Comparison of ENCODE assay signal across 24 cellular contexts in genomic region chr5:115733607-115734006, GRCh38.
DNase-seq lines count a peak whose midpoint lies in the region; ATAC-seq and TF ChIP-seq lines count a peak whose summit lies in the region.
"Had no signal": no experiment of that assay in that cellular context is flagged by ENCODE, and none has a peak within 500 bp of the region (broad histone marks: within the 10 kb centered on the region; RNA-seq: fewer than 3 reads in every experiment).

No MANE protein-coding gene starts in this region.

- H3K4me3 Mint-ChIP-seq in GM23338 (no peak overlapping the region), activated B cell treated with CpG ODN at 0.5 μM for 24 hours (no peak overlapping the region), naive B cell (peak overlapping the region in 5 of 8 donors; percentile 1 to 68 (median 23))
- no peak overlapping the region for H3K4me3 Mint-ChIP-seq in stimulated activated naive B cell treated with anti-CD40 and anti-IgM and Interleukin-4, amounts not matched to agents 10 μg/mL and 1 μg/mL and 100 μg/mL, for 72 hours
- H3K4me3 Mint-ChIP-seq: CD14-positive monocyte; CD8-positive, alpha-beta memory T cell had no signal

- H3K27ac ChIP-seq in GM23338 (ENCODE audit: low read depth) = no peak overlapping the region
- H3K27ac ChIP-seq: A549, SJSA1 had no signal

- peaks cover 57% of the 10 kb centered on the region for H3K4me1 ChIP-seq in GM23338 (ENCODE audit: insufficient read depth)
- H3K4me1 ChIP-seq: A549, SJSA1 had no signal

- 0 out of 2 replicates have a peak overlapping the region, but pooled peaks have one; percentile 25 for H3K4me2 ChIP-seq in GM23338
- H3K4me2 ChIP-seq: A549 had no signal

- TF ChIP-seq CTCF in GM23338 (conservative IDR thresholded peaks at IDR 0.05; ENCODE audit: low read depth in 2 of 2) = no peak
- TF ChIP-seq CTCF in activated B cell treated with CpG ODN at 0.5 μM for 24 hours (IDR thresholded peaks at IDR 0.05) = no peak

- POLR2A ChIA-PET in activated B cell treated with CpG ODN at 0.5 μM for 24 hours (lab: Charles Lee) = interaction anchor here (1.0 kb wide), 1 partner anchor 342 kb away, joined by 4 read pairs; no protein-coding TSS in a partner anchor

- no peaks in the 10 kb centered on the region for H3K79me2 ChIP-seq in GM23338 (replicated peaks; ENCODE audit: insufficient read depth)

- H3K9me3 Mint-ChIP-seq in GM23338 (peaks cover 10% of the 10 kb centered on the region), activated B cell treated with CpG ODN at 0.5 μM for 24 hours (no peaks in the 10 kb centered on the region), naive B cell (no peaks in the 10 kb centered on the region)
- peaks cover 0 to 2% of the 10 kb centered on the region in 2 donors for H3K9me3 Mint-ChIP-seq in stimulated activated naive B cell treated with anti-CD40 and anti-IgM and Interleukin-4, amounts not matched to agents 10 μg/mL and 1 μg/mL and 100 μg/mL, for 72 hours
- peaks cover 0 to 3% of the 10 kb centered on the region in 2 donors for H3K9me3 Mint-ChIP-seq in activated naive CD4-positive, alpha-beta T cell treated with anti-CD3 and anti-CD28 coated beads, Interleukin-2, amount 50 U/mL, for 72 hours
- H3K9me3 Mint-ChIP-seq: CD8-positive, alpha-beta memory T cell had no signal

- H3K4me1 Mint-ChIP-seq in GM23338 = peaks cover 53% of the 10 kb centered on the region
- peaks cover 36% of the 10 kb centered on the region for H3K4me1 Mint-ChIP-seq in activated B cell treated with CpG ODN at 0.5 μM for 24 hours
- peaks cover 17 to 33% (median 26%) of the 10 kb centered on the region in 3 donors for H3K4me1 Mint-ChIP-seq in naive B cell
- peaks cover 23 to 34% of the 10 kb centered on the region in 2 donors for H3K4me1 Mint-ChIP-seq in stimulated activated naive B cell treated with anti-CD40 and anti-IgM and Interleukin-4, amounts not matched to agents 10 μg/mL and 1 μg/mL and 100 μg/mL, for 72 hours
- H3K4me1 Mint-ChIP-seq: CD14-positive monocyte had no signal

- H4K20me1 ChIP-seq in GM23338 (replicated peaks; ENCODE audit: insufficient read depth) = no peaks in the 10 kb centered on the region

- CTCF ChIA-PET in activated B cell treated with CpG ODN at 0.5 μM for 24 hours (lab: Charles Lee) = no interaction called here

- peak overlapping the region; percentile 96 for H2AFZ ChIP-seq in GM23338

- no peak overlapping the region for H3K27ac Mint-ChIP-seq in GM23338
- H3K27ac Mint-ChIP-seq in activated B cell treated with CpG ODN at 0.5 μM for 24 hours = peak overlapping the region; percentile 58
- peak overlapping the region in 3 of 6 donors; percentile 2 to 83 (median 50) for H3K27ac Mint-ChIP-seq in naive B cell
- H3K27ac Mint-ChIP-seq in stimulated activated naive B cell treated with anti-CD40 and anti-IgM and Interleukin-4, amounts not matched to agents 10 μg/mL and 1 μg/mL and 100 μg/mL, for 72 hours = peak overlapping the region; percentile 43
- no peak overlapping the region for H3K27ac Mint-ChIP-seq in activated naive CD4-positive, alpha-beta T cell treated with anti-CD3 and anti-CD28 coated beads, Interleukin-2, amount 50 U/mL, for 72 hours
- H3K27ac Mint-ChIP-seq: CD14-positive monocyte; CD8-positive, alpha-beta memory T cell had no signal

- H3K27me3 ChIP-seq in GM23338 (ENCODE audit: insufficient read depth) = no peaks in the 10 kb centered on the region

- no peak for DNase-seq in GM23338 (ENCODE audit: low spot score)
- DNase-seq in activated B cell treated with CpG ODN at 0.5 μM for 24 hours = no peak
- no peak for DNase-seq in naive B cell
- no peak for DNase-seq in stimulated activated naive B cell treated with anti-CD40 and anti-IgM and Interleukin-4, amounts not matched to agents 10 μg/mL and 1 μg/mL and 100 μg/mL, for 72 hours
- DNase-seq in stimulated activated CD4-positive, alpha-beta T cell treated with anti-CD3 and anti-CD28 coated beads, Interleukin-2, amount 100 ng/mL, for 24 hours = no peak
- no peak for DNase-seq in activated naive CD4-positive, alpha-beta T cell treated with anti-CD3 and anti-CD28 coated beads, Interleukin-2, amount 50 U/mL, for 72 hours (ENCODE audit: low spot score in 2 of 2)
- DNase-seq: AML-193; CD8-positive, alpha-beta memory T cell; DMS153; IMR-90; KG1; MM.1S; NCI-H1417; NCI-H1694 treated with DMSO at 0.1 percent for 48 hours; NCI-H2081; NCI-H2227 treated with DMSO at 0.1 percent for 48 hours; NCI-H526 treated with DMSO at 0.1 percent for 48 hours; Right ventricle myocardium superior; RPMI8226 had no signal

- no peak for ATAC-seq in GM23338
- peak; percentile 71 for ATAC-seq in activated B cell treated with CpG ODN at 0.5 μM for 24 hours (ENCODE audit: low read depth)
- peak; percentile 35 to 37 for ATAC-seq in naive B cell (ENCODE audit: low read depth in 2 of 2)
- peak; percentile 76 to 82 for ATAC-seq in stimulated activated naive B cell treated with anti-CD40 and anti-IgM and Interleukin-4, amounts not matched to agents 10 μg/mL and 1 μg/mL and 100 μg/mL, for 72 hours (replicated peaks)
- no peak for ATAC-seq in HG02642 (IDR thresholded peaks at IDR 0.05; ENCODE audit: poor library complexity, unreplicated experiment)
- ATAC-seq in activated naive CD4-positive, alpha-beta T cell treated with anti-CD3 and anti-CD28 coated beads, Interleukin-2, amount 50 U/mL, for 72 hours = no peak
- ATAC-seq: A549 had no signal

- no peaks in the 10 kb centered on the region for H3K36me3 ChIP-seq in GM23338 (ENCODE audit: insufficient read depth)
- H3K36me3 ChIP-seq: HAP-1, SJSA1 had no signal

- peaks cover 9% of the 10 kb centered on the region; the same call in 1 of the 2 replicates for H3K9me2 ChIP-seq in GM23338 (ENCODE audit: insufficient read depth)

- H3K27me3 Mint-ChIP-seq in GM23338 (ENCODE audit: insufficient read depth, low read depth, poor library complexity) = no peaks in the 10 kb centered on the region
- H3K27me3 Mint-ChIP-seq in activated B cell treated with CpG ODN at 0.5 μM for 24 hours = peaks cover 2% of the 10 kb centered on the region
- H3K27me3 Mint-ChIP-seq in naive B cell = peaks cover 0 to 7% (median 0%) of the 10 kb centered on the region in 3 donors
- H3K27me3 Mint-ChIP-seq in stimulated activated naive B cell treated with anti-CD40 and anti-IgM and Interleukin-4, amounts not matched to agents 10 μg/mL and 1 μg/mL and 100 μg/mL, for 72 hours = peaks cover 0 to 16% of the 10 kb centered on the region in 2 donors

- intact Hi-C loops in activated B cell treated with CpG ODN at 0.5 μM for 24 hours (cut with micrococcal nuclease) = no loop called here

- H3K36me3 Mint-ChIP-seq in GM23338 (ENCODE audit: low read depth) (peaks cover 7% of the 10 kb centered on the region; the same call in 2 of the 3 replicates), activated B cell treated with CpG ODN at 0.5 μM for 24 hours (ENCODE audit: low read depth) (no peaks in the 10 kb centered on the region), naive B cell (no peaks in the 10 kb centered on the region)
- H3K36me3 Mint-ChIP-seq in stimulated activated naive B cell treated with anti-CD40 and anti-IgM and Interleukin-4, amounts not matched to agents 10 μg/mL and 1 μg/mL and 100 μg/mL, for 72 hours = no peaks in the 10 kb centered on the region
- H3K36me3 Mint-ChIP-seq in activated naive CD4-positive, alpha-beta T cell treated with anti-CD3 and anti-CD28 coated beads, Interleukin-2, amount 50 U/mL, for 72 hours = no peaks in the 10 kb centered on the region
- H3K36me3 Mint-ChIP-seq: CD14-positive monocyte; CD8-positive, alpha-beta memory T cell had no signal

- H3K4me3 ChIP-seq in GM23338 = no peak overlapping the region
- H3K4me3 ChIP-seq: A549, HAP-1, SJSA1 had no signal

- no peaks in the 10 kb centered on the region for H3F3A ChIP-seq in GM23338 (replicated peaks; ENCODE audit: low read depth)

TF ChIP-seq in GM23338, 12 proteins besides CTCF, POLR2A, EP300 and RAD21 (continues in another document):
- no peak for TF ChIP-seq POLR2AphosphoS5 (IDR thresholded peaks at IDR 0.05; ENCODE audit: low read depth)
- no peak for TF ChIP-seq JUNB (IDR thresholded peaks at IDR 0.05; ENCODE audit: unreplicated experiment)
- TF ChIP-seq CREB1 (CRISPR knock-in tag; IDR thresholded peaks at IDR 0.05; ENCODE audit: low read depth) = no peak
- TF ChIP-seq, protein P1, sequence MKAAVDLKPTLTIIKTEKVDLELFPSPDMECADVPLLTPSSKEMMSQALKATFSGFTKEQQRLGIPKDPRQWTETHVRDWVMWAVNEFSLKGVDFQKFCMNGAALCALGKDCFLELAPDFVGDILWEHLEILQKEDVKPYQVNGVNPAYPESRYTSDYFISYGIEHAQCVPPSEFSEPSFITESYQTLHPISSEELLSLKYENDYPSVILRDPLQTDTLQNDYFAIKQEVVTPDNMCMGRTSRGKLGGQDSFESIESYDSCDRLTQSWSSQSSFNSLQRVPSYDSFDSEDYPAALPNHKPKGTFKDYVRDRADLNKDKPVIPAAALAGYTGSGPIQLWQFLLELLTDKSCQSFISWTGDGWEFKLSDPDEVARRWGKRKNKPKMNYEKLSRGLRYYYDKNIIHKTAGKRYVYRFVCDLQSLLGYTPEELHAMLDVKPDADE (IDR thresholded peaks at IDR 0.05) = no peak

Comparison
In these comparisons a context has a peak if more than half of its experiments do, and no peak if none do; other contexts are left out.
1. ATAC-seq: peak in activated B cell treated with CpG ODN at 0.5 μM for 24 hours (single experiment), naive B cell (2 of 2) and stimulated activated naive B cell treated with anti-CD40 and anti-IgM and Interleukin-4, amounts not matched to agents 10 μg/mL and 1 μg/mL and 100 μg/mL, for 72 hours (2 of 2); none in GM23338 (single experiment), HG02642 (single experiment) and activated naive CD4-positive, alpha-beta T cell treated with anti-CD3 and anti-CD28 coated beads, Interleukin-2, amount 50 U/mL, for 72 hours (0 of 2).
2. H3K27ac Mint-ChIP-seq: peak in activated B cell treated with CpG ODN at 0.5 μM for 24 hours (single experiment) and stimulated activated naive B cell treated with anti-CD40 and anti-IgM and Interleukin-4, amounts not matched to agents 10 μg/mL and 1 μg/mL and 100 μg/mL, for 72 hours (single experiment); none in GM23338 (single experiment) and activated naive CD4-positive, alpha-beta T cell treated with anti-CD3 and anti-CD28 coated beads, Interleukin-2, amount 50 U/mL, for 72 hours (0 of 2).
3. H3K4me3 Mint-ChIP-seq: peak in naive B cell (5 of 8); none in GM23338 (single experiment), activated B cell treated with CpG ODN at 0.5 μM for 24 hours (single experiment) and stimulated activated naive B cell treated with anti-CD40 and anti-IgM and Interleukin-4, amounts not matched to agents 10 μg/mL and 1 μg/mL and 100 μg/mL, for 72 hours (0 of 2).